ENCODE assay signal across 13 cellular contexts in genomic region chr2:44579136-44579836, GRCh38.
DNase-seq lines count a peak whose midpoint lies in the region; ATAC-seq and TF ChIP-seq lines count a peak whose summit lies in the region.
"Had no signal": no experiment of that assay in that cellular context is flagged by ENCODE, and none has a peak within 500 bp of the region (broad histone marks: within the 10 kb centered on the region; RNA-seq: fewer than 3 reads in every experiment).

No MANE protein-coding gene starts in this region.

- in situ Hi-C loops in SK-MEL-5 (cut with HindIII; ENCODE audit: low pct_unique_long_range_greater_than_20kb, low sequenced_read_pairs) = no loop called here

- H3K4me3 Mint-ChIP-seq in activated naive CD4-positive, alpha-beta T cell treated with anti-CD3 and anti-CD28 coated beads for 36 hours = no peak overlapping the region
- peak overlapping the region; percentile 74 to 78 for H3K4me3 Mint-ChIP-seq in stimulated activated naive CD8-positive, alpha-beta T cell treated with anti-CD3 and anti-CD28 coated beads, Interleukin-15, amount 100 ng/mL, for 72 hours
- H3K4me3 Mint-ChIP-seq in glutamatergic neuron (ENCODE audit: unreplicated experiment) = no peak overlapping the region
- H3K4me3 Mint-ChIP-seq: mesothelial cell of epicardium, type B pancreatic cell had no signal

- peak; percentile 31 for ATAC-seq in stimulated activated naive CD8-positive, alpha-beta T cell treated with anti-CD3 and anti-CD28 coated beads, Interleukin-15, amount 100 ng/mL, for 72 hours

- H3K4me3 ChIP-seq in fibroblast of pulmonary artery (replicated peaks; ENCODE audit: low read depth, low read length) = peak overlapping the region; percentile 39

- no peaks in the 10 kb centered on the region for H3K27me3 Mint-ChIP-seq in activated naive CD4-positive, alpha-beta T cell treated with anti-CD3 and anti-CD28 coated beads for 36 hours (ENCODE audit: low read depth)
- no peaks in the 10 kb centered on the region for H3K27me3 Mint-ChIP-seq in stimulated activated naive CD8-positive, alpha-beta T cell treated with anti-CD3 and anti-CD28 coated beads, Interleukin-15, amount 100 ng/mL, for 72 hours
- no peaks in the 10 kb centered on the region for H3K27me3 Mint-ChIP-seq in glutamatergic neuron (ENCODE audit: unreplicated experiment)
- H3K27me3 Mint-ChIP-seq: type B pancreatic cell had no signal

- CTCF ChIA-PET in activated naive CD4-positive, alpha-beta T cell treated with anti-CD3 and anti-CD28 coated beads for 36 hours (lab: Charles Lee) = interaction anchor here (0.6 to 2.0 kb wide), 5 partner anchors 37 to 533 kb away, joined by 3 to 5 read pairs (median 3); no protein-coding TSS in a partner anchor

- intact Hi-C loops in activated naive CD4-positive, alpha-beta T cell treated with anti-CD3 and anti-CD28 coated beads for 36 hours (cut with micrococcal nuclease) = loop anchor here (5.0 kb wide), 1 partner anchor 457 kb away; no protein-coding TSS in a partner anchor

- no peak for DNase-seq in activated naive CD4-positive, alpha-beta T cell treated with anti-CD3 and anti-CD28 coated beads for 36 hours
- DNase-seq in activated naive CD4-positive, alpha-beta T cell (lab: John Stamatoyannopoulos, UW) = no peak
- DNase-seq in SK-MEL-5 (ENCODE audit: low read depth, low spot score) (peak; percentile 25), fibroblast of pulmonary artery (ENCODE audit: low read depth) (peak; percentile 11), NCI-H1436 treated with DMSO at 0.1 percent for 48 hours (lab: John Stamatoyannopoulos, UW) (no peak), HUDEP-2 (lab: John Stamatoyannopoulos, UW; ENCODE audit: unreplicated experiment in 76 of 76) (no peak), glutamatergic neuron (no peak)
- peak; percentile 12 to 18 for DNase-seq in stimulated activated naive CD8-positive, alpha-beta T cell treated with anti-CD3 and anti-CD28 coated beads, Interleukin-15, amount 100 ng/mL, for 72 hours
- DNase-seq: activated CD4-positive, alpha-beta T cell treated with anti-CD3 and anti-CD28 coated beads for 1 hour; effector CD8-positive, alpha-beta T cell; NCI-H774 had no signal

- H3K4me1 Mint-ChIP-seq in activated naive CD4-positive, alpha-beta T cell treated with anti-CD3 and anti-CD28 coated beads for 36 hours (ENCODE audit: low read depth) = peaks cover 37% of the 10 kb centered on the region
- H3K4me1 Mint-ChIP-seq in stimulated activated naive CD8-positive, alpha-beta T cell treated with anti-CD3 and anti-CD28 coated beads, Interleukin-15, amount 100 ng/mL, for 72 hours = peaks cover 49% of the 10 kb centered on the region
- H3K4me1 Mint-ChIP-seq in glutamatergic neuron (ENCODE audit: low read depth, unreplicated experiment) = no peaks in the 10 kb centered on the region

- peaks cover under 1% of the 10 kb centered on the region for H3K36me3 Mint-ChIP-seq in activated naive CD4-positive, alpha-beta T cell treated with anti-CD3 and anti-CD28 coated beads for 36 hours (ENCODE audit: low read depth)
- no peaks in the 10 kb centered on the region for H3K36me3 Mint-ChIP-seq in glutamatergic neuron (ENCODE audit: unreplicated experiment)
- H3K36me3 Mint-ChIP-seq: mesothelial cell of epicardium, type B pancreatic cell had no signal

- no peak for TF ChIP-seq CTCF in fibroblast of pulmonary artery (IDR thresholded peaks at IDR 0.05; ENCODE audit: low read length, missing control alignments)
- TF ChIP-seq CTCF in glutamatergic neuron (IDR thresholded peaks at IDR 0.05; ENCODE audit: partially characterized antibody, unreplicated experiment) = no peak

- no peaks in the 10 kb centered on the region for H3K9me3 Mint-ChIP-seq in activated naive CD4-positive, alpha-beta T cell treated with anti-CD3 and anti-CD28 coated beads for 36 hours
- H3K9me3 Mint-ChIP-seq in stimulated activated naive CD8-positive, alpha-beta T cell treated with anti-CD3 and anti-CD28 coated beads, Interleukin-15, amount 100 ng/mL, for 72 hours = no peaks in the 10 kb centered on the region
- no peaks in the 10 kb centered on the region for H3K9me3 Mint-ChIP-seq in glutamatergic neuron (ENCODE audit: unreplicated experiment)
- H3K9me3 Mint-ChIP-seq: mesothelial cell of epicardium, type B pancreatic cell had no signal

- peak overlapping the region; percentile 15 for H3K27ac Mint-ChIP-seq in activated naive CD4-positive, alpha-beta T cell treated with anti-CD3 and anti-CD28 coated beads for 36 hours
- H3K27ac Mint-ChIP-seq in stimulated activated naive CD8-positive, alpha-beta T cell treated with anti-CD3 and anti-CD28 coated beads, Interleukin-15, amount 100 ng/mL, for 72 hours = peak overlapping the region; percentile 75 to 79
- no peak overlapping the region for H3K27ac Mint-ChIP-seq in glutamatergic neuron (ENCODE audit: unreplicated experiment)
- H3K27ac Mint-ChIP-seq: mesothelial cell of epicardium, type B pancreatic cell had no signal

Comparison
In these comparisons a context has a peak if more than half of its experiments do, and no peak if none do; other contexts are left out.
1. DNase-seq: peak in SK-MEL-5 (single experiment), fibroblast of pulmonary artery (single experiment) and stimulated activated naive CD8-positive, alpha-beta T cell treated with anti-CD3 and anti-CD28 coated beads, Interleukin-15, amount 100 ng/mL, for 72 hours (2 of 2); none in activated naive CD4-positive, alpha-beta T cell treated with anti-CD3 and anti-CD28 coated beads for 36 hours (single experiment), activated naive CD4-positive, alpha-beta T cell (0 of 4), NCI-H1436 treated with DMSO at 0.1 percent for 48 hours (single experiment), HUDEP-2 (0 of 76) and glutamatergic neuron (single experiment).
2. H3K4me3 Mint-ChIP-seq: peak in stimulated activated naive CD8-positive, alpha-beta T cell treated with anti-CD3 and anti-CD28 coated beads, Interleukin-15, amount 100 ng/mL, for 72 hours (2 of 2); none in activated naive CD4-positive, alpha-beta T cell treated with anti-CD3 and anti-CD28 coated beads for 36 hours (single experiment) and glutamatergic neuron (single experiment).